In the genomic region with DNA sequence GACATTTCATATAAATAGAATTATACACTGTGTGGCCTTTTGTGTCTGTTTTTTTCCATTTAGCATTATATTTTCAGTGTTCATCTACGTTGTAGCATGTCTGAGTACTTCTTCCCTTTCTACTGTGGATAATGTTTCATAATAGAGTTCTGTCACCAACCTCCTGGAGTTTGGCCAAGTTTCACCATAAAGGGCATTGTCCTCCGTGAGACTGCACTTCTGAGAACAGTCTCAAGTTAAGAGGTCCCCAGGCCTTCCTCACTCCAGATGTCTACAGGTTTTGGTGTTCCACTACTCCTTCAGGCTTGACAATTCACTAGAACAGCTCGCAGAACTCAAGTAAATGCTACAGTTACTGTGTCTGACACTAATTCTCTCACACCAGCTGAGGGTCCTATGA, we compare ENCODE assay signal across 6 cellular contexts. TPM values are rescaled to one million over a fixed set of nuclear protein-coding genes. Genes with fewer than 3 reads are reported as not detected.
A peak's percentile ranks its signal among the peaks of the same experiment; 100 is the strongest.
DNase-seq lines count a peak whose midpoint lies in the region; ATAC-seq and TF ChIP-seq lines count a peak whose summit lies in the region.

No MANE protein-coding gene starts in this region.

- peak overlapping the region in 1 of 4 donors; percentile 11 for H3K4me3 ChIP-seq in adrenal gland
- H3K4me3 ChIP-seq in muscle layer of duodenum (ENCODE audit: low read depth in 1 of 2, low read length in 2 of 2), result no peak overlapping the region
- no peak overlapping the region for H3K4me3 ChIP-seq in mesendoderm (ENCODE audit: low read length)

- no peak overlapping the region for H2BK15ac ChIP-seq in mesendoderm (replicated peaks; ENCODE audit: low read depth)

- no peak overlapping the region for H2BK5ac ChIP-seq in mesendoderm (ENCODE audit: low read length)

- H3K27me3 ChIP-seq in adrenal gland, result no peaks in the 10 kb centered on the region
- no peaks in the 10 kb centered on the region for H3K27me3 ChIP-seq in muscle layer of duodenum (ENCODE audit: low read depth, low read length)
- no peaks in the 10 kb centered on the region for H3K27me3 ChIP-seq in mesendoderm (ENCODE audit: insufficient read depth, low read length, poor library complexity)

- no peaks in the 10 kb centered on the region for H3K79me1 ChIP-seq in mesendoderm (ENCODE audit: low read length)

- no peak overlapping the region for H3K56ac ChIP-seq in mesendoderm (ENCODE audit: low read length)

- H3K4me1 ChIP-seq in adrenal gland (replicated peaks in 1 of 2), result peaks cover 29 to 35% of the 10 kb centered on the region in 2 donors
- no peaks in the 10 kb centered on the region for H3K4me1 ChIP-seq in muscle layer of duodenum (ENCODE audit: control insufficient read depth in 1 of 2, insufficient read depth in 2 of 2, low read length in 2 of 2)
- H3K4me1 ChIP-seq in mesendoderm (ENCODE audit: control insufficient read depth, low read depth, low read length), result no peaks in the 10 kb centered on the region

- no peak for ATAC-seq in HG03442 (IDR thresholded peaks at IDR 0.05; ENCODE audit: unreplicated experiment)

- no peak overlapping the region for H4K8ac ChIP-seq in mesendoderm (ENCODE audit: low read depth, low read length)

- no peak overlapping the region for H3K18ac ChIP-seq in mesendoderm (ENCODE audit: low read length)

- no peak overlapping the region for H3K23ac ChIP-seq in mesendoderm (ENCODE audit: low read length)

- DNase-seq in M059J (ENCODE audit: low read depth), result peak; percentile 25
- DNase-seq in adrenal gland, result peak; percentile 76 to 90 (median 83)
- DNase-seq in mesendoderm, result no peak
- DNase-seq in NCI-H526 (lab: John Stamatoyannopoulos, UW), result no peak

- H2BK120ac ChIP-seq in mesendoderm (ENCODE audit: low read depth, low read length), result no peak overlapping the region

- H3K4ac ChIP-seq in mesendoderm (ENCODE audit: low read depth, low read length), result no peak overlapping the region

- H3K4me2 ChIP-seq in mesendoderm (ENCODE audit: low read length), result no peak overlapping the region

- peak; percentile 28 to 70 for TF ChIP-seq POLR2A in adrenal gland (IDR thresholded peaks at IDR 0.05)

- H4K5ac ChIP-seq in mesendoderm (ENCODE audit: low read length), result no peak overlapping the region

- 28 to 44% (median 37%) methylated on average over 3 of the region's 3 CpGs for WGBS in adrenal gland, 4 donors
- no CpG with 5 or more reads among the region's 3 CpGs for WGBS in mesendoderm (ENCODE audit: extremely low coverage, insufficient coverage, low lambda C conversion rate)

- no peak overlapping the region for H2AK5ac ChIP-seq in mesendoderm (ENCODE audit: low read length)

- H3K27ac ChIP-seq in adrenal gland (peak overlapping the region; percentile 83 to 97 (median 92)), muscle layer of duodenum (ENCODE audit: low read length) (peak overlapping the region; percentile 3), mesendoderm (ENCODE audit: low read depth, low read length) (no peak overlapping the region)

- no peaks in the 10 kb centered on the region for H3K9me3 ChIP-seq in adrenal gland (replicated peaks in 1 of 3)
- H3K9me3 ChIP-seq in muscle layer of duodenum (ENCODE audit: control insufficient read depth in 1 of 2, low read length in 2 of 2), result no peaks in the 10 kb centered on the region

- intact Hi-C loops in adrenal gland (cut with DNase I), result no loop called here

- TF ChIP-seq CTCF in adrenal gland (IDR thresholded peaks at IDR 0.05), result no peak

- no peaks in the 10 kb centered on the region for H3K36me3 ChIP-seq in adrenal gland (replicated peaks in 1 of 2)
- no peaks in the 10 kb centered on the region for H3K36me3 ChIP-seq in muscle layer of duodenum (ENCODE audit: control insufficient read depth in 1 of 2, insufficient read depth in 2 of 2, low read length in 2 of 2)
- no peaks in the 10 kb centered on the region for H3K36me3 ChIP-seq in mesendoderm (ENCODE audit: control insufficient read depth, insufficient read depth, low read length)

- H3K9ac ChIP-seq in mesendoderm (ENCODE audit: low read length), result no peak overlapping the region

- no peaks in the 10 kb centered on the region for H3K79me2 ChIP-seq in mesendoderm (ENCODE audit: control insufficient read depth, insufficient read depth, low read length)

RNA-seq across cellular contexts. Expression of gene SLC35A4, which starts 30.9 kb away (rescaled TPM):
- total RNA-seq in M059J (2014; rRNA removed; shearing (Covaris generic)), result 29.4 and 33.5 TPM in 2 replicates
- 100 to 1,000 TPM in 3 of 8 donors, 10 to 100 TPM in 5; 73.8 to 133 (median 90.2) TPM for total RNA-seq in adrenal gland
- polyA plus RNA-seq in adrenal gland, result 100 to 1,000 TPM in 1 of 3 donors, 10 to 100 TPM in 2; 42.1 to 135 (median 45.0) TPM
- 96.0 TPM for polyA plus RNA-seq in mesendoderm (2013, experiment 1 of 2)
- polyA plus RNA-seq in mesendoderm (2013, experiment 2 of 2), result 90.8 TPM

RNA-seq across cellular contexts. Expression of gene APBB3, which starts 31.1 kb away (rescaled TPM):
- total RNA-seq in M059J (2014; rRNA removed; shearing (Covaris generic)), result 0.54 and 3.4 TPM in 2 replicates
- 10 to 100 TPM; 14.0 to 61.2 (median 36.1) TPM for total RNA-seq in adrenal gland
- 100 to 1,000 TPM in 2 of 3 donors, 10 to 100 TPM in 1; 25.6 to 163 (median 142) TPM for polyA plus RNA-seq in adrenal gland
- polyA plus RNA-seq in mesendoderm (2013, experiment 1 of 2), result 5.6 TPM
- 4.8 TPM for polyA plus RNA-seq in mesendoderm (2013, experiment 2 of 2)

RNA-seq across cellular contexts. Expression of gene CD14, which starts 37.4 kb away (rescaled TPM):
- 0.47 TPM in 1 of 2 replicates, not detected in the other for total RNA-seq in M059J (2014; rRNA removed; shearing (Covaris generic))
- total RNA-seq in adrenal gland, result 100 to 1,000 TPM; 162 to 885 (median 366) TPM
- polyA plus RNA-seq in adrenal gland, result 100 to 1,000 TPM in 2 of 3 donors, 10 to 100 TPM in 1; 13.9 to 252 (median 101) TPM
- 0.06 TPM for polyA plus RNA-seq in mesendoderm (2013, experiment 1 of 2)
- 0.04 TPM for polyA plus RNA-seq in mesendoderm (2013, experiment 2 of 2)

RNA-seq across cellular contexts. Expression of gene SRA1, which starts 38.3 kb away (rescaled TPM):
- total RNA-seq in M059J (2014; rRNA removed; shearing (Covaris generic)), result 48.5 and 55.9 TPM in 2 replicates
- total RNA-seq in adrenal gland, result 100 to 1,000 TPM in 1 of 8 donors, 10 to 100 TPM in 7; 31.3 to 156 (median 45.0) TPM
- 100 to 1,000 TPM in 2 of 3 donors, 10 to 100 TPM in 1; 96.3 to 115 (median 101) TPM for polyA plus RNA-seq in adrenal gland
- polyA plus RNA-seq in mesendoderm (2013, experiment 1 of 2), result 33.0 TPM
- polyA plus RNA-seq in mesendoderm (2013, experiment 2 of 2), result 33.3 TPM

RNA-seq across cellular contexts. Expression of gene TMCO6, which starts 43.7 kb away (rescaled TPM):
- total RNA-seq in M059J (2014; rRNA removed; shearing (Covaris generic)), result 15.2 and 32.7 TPM in 2 replicates
- 100 to 1,000 TPM in 1 of 8 donors, 10 to 100 TPM in 6, 1 to 10 TPM in 1; 6.6 to 348 (median 29.8) TPM for total RNA-seq in adrenal gland
- 10 to 100 TPM in 2 of 3 donors, 1 to 10 TPM in 1; 5.6 to 44.7 (median 25.3) TPM for polyA plus RNA-seq in adrenal gland
- 15.0 TPM for polyA plus RNA-seq in mesendoderm (2013, experiment 1 of 2)
- 15.0 TPM for polyA plus RNA-seq in mesendoderm (2013, experiment 2 of 2)

Comparison
In these comparisons a context has a peak if more than half of its experiments do, and no peak if none do; other contexts are left out.
1. DNase-seq: peak in M059J (single experiment) and adrenal gland (7 of 7); none in mesendoderm (single experiment) and NCI-H526 (0 of 2).
2. RNA of gene CD14, which starts 37.4 kb away (total RNA-seq): 162 to 885 TPM in adrenal gland; 0.47 TPM in M059J; every median in the first group is over 100 times any median in the second.